ENCODE assay signal across 10 cellular contexts in the genomic region with DNA sequence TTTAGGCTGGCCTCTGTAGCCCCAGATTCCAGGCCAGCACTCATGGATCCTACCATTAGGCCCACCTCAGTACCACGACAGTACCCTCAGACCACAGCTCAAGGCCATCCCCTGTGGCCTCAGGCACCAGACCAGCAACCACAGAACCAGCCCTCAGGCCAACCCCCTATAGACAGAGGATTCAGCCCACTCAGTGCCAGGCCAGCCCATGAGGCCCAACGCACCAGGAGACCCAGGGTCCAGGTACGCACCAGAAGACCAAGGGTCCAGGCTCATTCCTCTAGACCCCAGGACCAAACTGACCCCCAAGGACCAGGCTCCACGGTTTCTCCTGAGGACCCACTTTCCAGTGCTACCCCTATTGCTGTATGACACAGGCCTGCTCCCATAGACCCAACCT. TPM values are rescaled to one million over a fixed set of nuclear protein-coding genes. Genes with fewer than 3 reads are reported as not detected.
"Had no signal": no experiment of that assay in that cellular context is flagged by ENCODE, and none has a peak within 500 bp of the region (broad histone marks: within the 10 kb centered on the region; RNA-seq: fewer than 3 reads in every experiment).

No MANE protein-coding gene starts in this region.

- H3K4me3 ChIP-seq: GM23248, HAP-1, K562 had no signal

- ATAC-seq: HCT116, HepG2, K562 had no signal

- H3K27ac Mint-ChIP-seq: HFFc6 had no signal

- H3K27ac ChIP-seq: GM23248, HL-60 had no signal

- H2AFZ ChIP-seq: GM23248 had no signal

- H3K36me3 ChIP-seq: HAP-1 had no signal

- H3K9ac ChIP-seq: GM23248 had no signal

- H3K9me3 Mint-ChIP-seq: HFFc6 had no signal

- DNase-seq: GM23248, GOT3, H7, HFFc6, KG1 had no signal

- H3K4me3 Mint-ChIP-seq: HFFc6 had no signal

- H3K9me3 ChIP-seq: HAP-1 had no signal

- H3K4me1 ChIP-seq: HAP-1 had no signal

RNA-seq across cellular contexts. Expression of gene MAGEC2, which starts 39.5 kb away (rescaled TPM):
- total RNA-seq: GM23248, H7, HepG2 had no signal
- polyA plus RNA-seq: HepG2 had no signal
